Comparison of ENCODE assay signal across 8 cellular contexts in the genomic region with DNA sequence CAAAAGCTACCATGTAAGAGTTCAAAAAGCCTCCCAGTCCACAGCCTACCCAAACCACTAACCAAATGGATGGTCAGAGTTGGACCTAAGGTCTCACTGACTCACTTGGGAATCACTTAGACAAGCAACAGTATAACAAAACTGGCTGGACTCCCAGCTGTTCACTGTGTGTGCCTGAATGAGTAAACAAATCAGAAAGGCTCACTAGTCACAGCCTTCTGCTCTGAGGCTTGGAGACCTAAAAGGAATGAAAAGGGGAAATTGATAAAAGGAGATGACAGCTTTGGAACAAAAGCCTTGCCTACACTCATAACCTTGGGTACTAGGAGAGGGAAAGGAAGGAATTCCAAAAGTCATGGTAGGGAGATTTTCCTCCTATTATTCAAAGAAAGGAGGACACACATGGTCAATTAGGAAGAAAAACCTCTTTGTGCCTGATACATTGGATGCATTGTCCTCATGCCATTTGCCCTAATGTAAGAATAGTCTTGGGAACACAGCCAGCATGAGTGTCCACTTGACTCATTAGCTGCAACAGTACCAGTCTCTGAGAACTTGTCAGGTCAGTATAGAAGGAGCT.
DNase-seq lines count a peak whose midpoint lies in the region; ATAC-seq and TF ChIP-seq lines count a peak whose summit lies in the region.

No MANE protein-coding gene starts in this region.

- peak overlapping the region; percentile 81 for H3K4me2 ChIP-seq in mammary epithelial cell (ENCODE audit: insufficient read depth, low read depth, low read length)

- peak overlapping the region; percentile 96 for H3K27ac ChIP-seq in mammary epithelial cell (ENCODE audit: insufficient read depth, low read depth, low read length)
- H3K27ac ChIP-seq in layer of hippocampus (ENCODE audit: low read depth, low read length) = peak overlapping the region; percentile 90

- in situ Hi-C loops in mammary epithelial cell (cut with MboI; ENCODE audit: low sequenced_read_pairs in 2 of 2) = no loop called here

- H3K27me3 ChIP-seq in mammary epithelial cell (ENCODE audit: insufficient read depth, low read length) (no peaks in the 10 kb centered on the region), layer of hippocampus (ENCODE audit: control insufficient read depth, insufficient read depth, low read length) (no peaks in the 10 kb centered on the region), BE2C (no peaks in the 10 kb centered on the region)

- no peaks in the 10 kb centered on the region for H4K20me1 ChIP-seq in mammary epithelial cell (ENCODE audit: insufficient read depth, low read length)

- H3K9me3 ChIP-seq in mammary epithelial cell (replicated peaks; ENCODE audit: insufficient read depth, low read length) (no peaks in the 10 kb centered on the region), BE2C (no peaks in the 10 kb centered on the region)

- H3K4me3 ChIP-seq in mammary epithelial cell (replicated peaks in 1 of 3; ENCODE audit: insufficient read depth in 1 of 3, low read depth in 2 of 3, low read length in 3 of 3) (no peak overlapping the region), BE2C (ENCODE audit: low read depth, low read length) (no peak overlapping the region)

- peaks cover 53% of the 10 kb centered on the region for H3K79me2 ChIP-seq in mammary epithelial cell (ENCODE audit: insufficient read depth, low read length)

- no peak for ATAC-seq in HG03457 (IDR thresholded peaks at IDR 0.05; ENCODE audit: unreplicated experiment)
- no peak for ATAC-seq in GM19324 (IDR thresholded peaks at IDR 0.05; ENCODE audit: low FRiP score, unreplicated experiment)

- H3K36me3 ChIP-seq in mammary epithelial cell (ENCODE audit: insufficient read depth, low read length) = no peaks in the 10 kb centered on the region
- H3K36me3 ChIP-seq in BE2C = no peaks in the 10 kb centered on the region

- no peak for TF ChIP-seq CTCF in mammary epithelial cell (conservative IDR thresholded peaks at IDR 0.05 in 1 of 2, IDR thresholded peaks at IDR 0.05 in 1 of 2; ENCODE audit: extremely low read depth in 1 of 2, insufficient read depth in 1 of 2, low read depth in 1 of 2, low read length in 2 of 2)
- TF ChIP-seq CTCF in BE2C (IDR thresholded peaks at IDR 0.05; ENCODE audit: low read depth, low read length) = no peak

- H3K9ac ChIP-seq in mammary epithelial cell (ENCODE audit: insufficient read depth, low read length) = peak overlapping the region; percentile 52

- CTCF ChIA-PET in mammary epithelial cell (lab: Charles Lee; ENCODE audit: low non-redundant PET) = no interaction called here

- dilution Hi-C loops in mammary epithelial cell (cut with HindIII; ENCODE audit: low sequenced_read_pairs) = no loop called here

- DNase-seq in A172 (ENCODE audit: low spot score) (peak; percentile 95), LHCN-M2 (ENCODE audit: low read depth) (peak; percentile 99), mammary epithelial cell (peak; percentile 94), BE2C (no peak)
- no peak for DNase-seq in activated CD8-positive, alpha-beta memory T cell treated with anti-CD3 and anti-CD28 coated beads for 24 hours

- no TSS peak for BruUV-seq in mammary epithelial cell (replicated peaks; lab: Mats Ljungman, UMichigan)

- peak overlapping the region; percentile 1 for H2AFZ ChIP-seq in mammary epithelial cell (ENCODE audit: low read depth, low read length)

- H3K4me1 ChIP-seq in mammary epithelial cell (ENCODE audit: insufficient read depth, low read length) = peaks cover 39% of the 10 kb centered on the region
- H3K4me1 ChIP-seq in BE2C = no peaks in the 10 kb centered on the region

- intact Hi-C loops in mammary epithelial cell (cut with micrococcal nuclease) = loop anchor here (1.0 kb wide), 2 partner anchors 27 to 92 kb away; no protein-coding TSS in a partner anchor

Comparison
In these comparisons a context has a peak if more than half of its experiments do, and no peak if none do; other contexts are left out.
1. DNase-seq: peak in A172 (single experiment), LHCN-M2 (single experiment) and mammary epithelial cell (single experiment); none in BE2C (single experiment) and activated CD8-positive, alpha-beta memory T cell treated with anti-CD3 and anti-CD28 coated beads for 24 hours (single experiment).